In genomic region chr2:30730736-30731135, GRCh38 we compare ENCODE assay signal across 15 cellular contexts.
DNase-seq lines count a peak whose midpoint lies in the region; ATAC-seq and TF ChIP-seq lines count a peak whose summit lies in the region.
"Had no signal": no experiment of that assay in that cellular context is flagged by ENCODE, and none has a peak within 500 bp of the region (broad histone marks: within the 10 kb centered on the region; RNA-seq: fewer than 3 reads in every experiment).

No MANE protein-coding gene starts in this region.

- peak; percentile 34 for DNase-seq in activated effector memory CD4-positive, alpha-beta T cell treated with anti-CD3 and anti-CD28 coated beads, Interleukin-2, amount 50 U/mL, for 16 hours
- no peak for DNase-seq in activated effector memory CD4-positive, alpha-beta T cell treated with Interleukin-2 at 50 U/mL for 16 hours
- DNase-seq in NCI-H82 (lab: John Stamatoyannopoulos, UW): peak; percentile 74
- peak; percentile 62 for DNase-seq in mesenteric fat pad (ENCODE audit: low spot score)
- DNase-seq in upper lobe of right lung: peak; percentile 5
- no peak for DNase-seq in NCI-H2029 (lab: John Stamatoyannopoulos, UW)
- no peak for DNase-seq in NCI-H1105 (lab: John Stamatoyannopoulos, UW)
- DNase-seq: CD4-positive, CD25-positive, alpha-beta regulatory T cell; CD8-positive, alpha-beta memory T cell; COR-L47; DMS79; GDM1; GM23248 had no signal

- intact Hi-C loops in upper lobe of right lung (cut with DNase I): no loop called here

- no peaks in the 10 kb centered on the region for H3K9me3 ChIP-seq in upper lobe of right lung
- H3K9me3 ChIP-seq: BLaER1 treated with 17β-estradiol and CSF1 and Interleukin-3, amounts not matched to agents 10 nM and 100 nM; HAP-1 had no signal

- H3K27ac ChIP-seq in upper lobe of right lung: no peak overlapping the region
- H3K27ac ChIP-seq: BLaER1 treated with 17β-estradiol and CSF1 and Interleukin-3, amounts not matched to agents 10 nM and 100 nM; GM23248 had no signal

- ATAC-seq in upper lobe of right lung: no peak

- H3K4me1 ChIP-seq in upper lobe of right lung: no peaks in the 10 kb centered on the region
- H3K4me1 ChIP-seq: HAP-1 had no signal

- TF ChIP-seq CTCF in upper lobe of right lung (IDR thresholded peaks at IDR 0.05): no peak

- H3K4me3 ChIP-seq in upper lobe of right lung: no peak overlapping the region
- H3K4me3 ChIP-seq: BLaER1 treated with 17β-estradiol and CSF1 and Interleukin-3, amounts not matched to agents 10 nM and 100 nM; GM23248; HAP-1 had no signal

- H3K27me3 ChIP-seq in upper lobe of right lung: no peaks in the 10 kb centered on the region
- H3K27me3 ChIP-seq: BLaER1 treated with 17β-estradiol and CSF1 and Interleukin-3, amounts not matched to agents 10 nM and 100 nM had no signal

- H3K36me3 ChIP-seq in upper lobe of right lung: no peaks in the 10 kb centered on the region
- H3K36me3 ChIP-seq: BLaER1 treated with 17β-estradiol and CSF1 and Interleukin-3, amounts not matched to agents 10 nM and 100 nM; HAP-1 had no signal

Comparison
In these comparisons a context has a peak if more than half of its experiments do, and no peak if none do; other contexts are left out.
1. DNase-seq: peak in activated effector memory CD4-positive, alpha-beta T cell treated with anti-CD3 and anti-CD28 coated beads, Interleukin-2, amount 50 U/mL, for 16 hours (single experiment), NCI-H82 (single experiment), mesenteric fat pad (single experiment) and upper lobe of right lung (single experiment); none in activated effector memory CD4-positive, alpha-beta T cell treated with Interleukin-2 at 50 U/mL for 16 hours (single experiment), NCI-H2029 (single experiment) and NCI-H1105 (single experiment).